6 cellular contexts compared by ENCODE assay signal in genomic region chr17:75271955-75272847, GRCh38. TPM values are rescaled to one million over a fixed set of nuclear protein-coding genes. Genes with fewer than 3 reads are reported as not detected.
DNase-seq lines count a peak whose midpoint lies in the region; ATAC-seq and TF ChIP-seq lines count a peak whose summit lies in the region.

No MANE protein-coding gene starts in this region.

- ATAC-seq in Right ventricle myocardium superior (ENCODE audit: poor library complexity) (peak; percentile 34), GM21723 (IDR thresholded peaks at IDR 0.05; ENCODE audit: unreplicated experiment) (no peak), HG03457 (IDR thresholded peaks at IDR 0.05; ENCODE audit: unreplicated experiment) (no peak)

- H3K27ac ChIP-seq in substantia nigra (ENCODE audit: low read depth, low read length, poor library complexity, severe bottlenecking), result peak overlapping the region; percentile 77

- DNase-seq in DMS 273 (lab: John Stamatoyannopoulos, UW; ENCODE audit: unreplicated experiment) (peak; percentile 91), Right ventricle myocardium superior (peak; percentile 77), substantia nigra (lab: John Stamatoyannopoulos, UW) (peak in 25 of 49 donors; percentile 9 to 75 (median 31))

- intact Hi-C loops in Right ventricle myocardium superior (cut with DNase I), result no loop called here

- TF ChIP-seq POLR2A in Raji (IDR thresholded peaks at IDR 0.05; ENCODE audit: insufficient read depth, low read depth, low read length), result peak; percentile 42; the same call in 1 of the 2 replicates

RNA-seq across cellular contexts. Expression of gene MIF4GD, which starts 1.2 kb away (rescaled TPM):
- 13.7 TPM for total RNA-seq in Right ventricle myocardium superior

RNA-seq across cellular contexts. Expression of gene MRPS7, which starts 10.5 kb away (rescaled TPM):
- 125 TPM for total RNA-seq in Right ventricle myocardium superior

RNA-seq across cellular contexts. Expression of gene GGA3, which starts 10.8 kb away (rescaled TPM):
- total RNA-seq in Right ventricle myocardium superior, result 22.3 TPM

RNA-seq across cellular contexts. Expression of gene SLC25A19, which starts 17.0 kb away (rescaled TPM):
- 12.5 TPM for total RNA-seq in Right ventricle myocardium superior

Comparison
In these comparisons a context has a peak if more than half of its experiments do, and no peak if none do; other contexts are left out.
1. DNase-seq: peak in every context shown above with its lines; median percentile 91 in DMS 273; 77 in Right ventricle myocardium superior; 31 in substantia nigra.